In the genomic region with DNA sequence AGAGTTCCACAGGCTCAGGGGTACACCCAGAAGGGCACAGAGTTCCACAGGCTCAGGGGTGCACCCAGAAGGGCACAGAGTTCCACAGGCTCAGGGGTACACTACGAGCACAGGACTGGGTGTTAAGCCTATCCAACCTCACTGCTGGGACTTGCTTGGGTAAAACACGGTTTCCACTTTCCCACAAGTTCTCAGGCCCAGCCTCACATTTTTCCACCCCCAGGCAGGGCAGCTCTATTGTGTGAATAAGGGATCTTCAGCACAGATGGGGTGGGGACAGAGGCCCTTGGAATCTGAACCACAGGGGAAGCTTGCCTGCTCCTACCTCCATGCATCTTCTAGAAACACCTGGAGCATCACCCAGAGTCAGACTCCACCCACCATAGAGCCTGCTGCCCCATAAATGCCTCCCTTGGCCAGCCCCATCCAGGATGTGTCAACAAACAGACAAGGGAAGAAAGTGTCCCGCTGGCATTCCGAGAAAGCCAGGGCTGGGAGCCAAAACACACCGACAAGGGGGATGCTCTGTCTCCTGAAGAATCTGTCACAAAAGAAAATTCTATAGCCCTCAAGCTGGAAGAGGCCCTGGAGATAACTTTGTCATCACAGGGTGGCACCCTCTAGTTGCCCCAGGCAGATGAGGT, we compare ENCODE assay signal across 20 cellular contexts. TPM values are rescaled to one million over a fixed set of nuclear protein-coding genes. Genes with fewer than 3 reads are reported as not detected.
DNase-seq lines count a peak whose midpoint lies in the region; TF ChIP-seq lines count a peak whose summit lies in the region.
"Had no signal": no experiment of that assay in that cellular context is flagged by ENCODE, and none has a peak within 500 bp of the region (broad histone marks: within the 10 kb centered on the region; RNA-seq: fewer than 3 reads in every experiment).

No MANE protein-coding gene starts in this region.

- H3K36me3 Mint-ChIP-seq in MCF 10A (ENCODE audit: insufficient read depth, unreplicated experiment) (no peaks in the 10 kb centered on the region), neural progenitor cell (no peaks in the 10 kb centered on the region)

- H4K20me1 ChIP-seq in neural progenitor cell (ENCODE audit: low read depth) = no peaks in the 10 kb centered on the region

- DNase-seq in DMS153 (lab: John Stamatoyannopoulos, UW) (peak; percentile 31), DMS153 treated with DMSO at 0.1 percent for 48 hours (lab: John Stamatoyannopoulos, UW; ENCODE audit: unreplicated experiment) (no peak), breast epithelium (ENCODE audit: low spot score in 2 of 2) (peak; percentile 64 to 93), MCF 10A (ENCODE audit: unreplicated experiment) (no peak), esophagus muscularis mucosa (ENCODE audit: extremely low spot score) (peak; percentile 75), vagina (ENCODE audit: extremely low spot score in 2 of 2) (peak; percentile 62 to 82), NCI-H510A (lab: John Stamatoyannopoulos, UW) (no peak), neural progenitor cell (ENCODE audit: low spot score) (no peak)
- DNase-seq: activated gamma-delta T cell, DMS 273 treated with DMSO at 0.1 percent for 48 hours, head of caudate nucleus, Karpas-422, NCI-H1105, spleen, testis, WERI-Rb-1 had no signal

- TF ChIP-seq POLR2A in breast epithelium (IDR thresholded peaks at IDR 0.05) = no peak
- no peak for TF ChIP-seq POLR2A in esophagus muscularis mucosa (IDR thresholded peaks at IDR 0.05; ENCODE audit: low read depth)
- no peak for TF ChIP-seq POLR2A in vagina (IDR thresholded peaks at IDR 0.05)

- intact Hi-C loops in breast epithelium (cut with DNase I; ENCODE audit: low total_unique reads) (no loop called here), MCF 10A (cut with micrococcal nuclease) (no loop called here), esophagus muscularis mucosa (cut with DNase I) (no loop called here), vagina (cut with DNase I) (no loop called here)

- H3K4me1 ChIP-seq in breast epithelium (no peaks in the 10 kb centered on the region), esophagus muscularis mucosa (peaks cover 9 to 31% (median 10%) of the 10 kb centered on the region in 4 donors), vagina (peaks cover 12% of the 10 kb centered on the region), neural progenitor cell (no peaks in the 10 kb centered on the region)

- H3K27me3 ChIP-seq in breast epithelium = no peaks in the 10 kb centered on the region
- H3K27me3 ChIP-seq in esophagus muscularis mucosa = peaks cover 0 to 16% (median 3%) of the 10 kb centered on the region in 4 donors
- no peaks in the 10 kb centered on the region for H3K27me3 ChIP-seq in vagina
- peaks cover 15% of the 10 kb centered on the region for H3K27me3 ChIP-seq in neural progenitor cell
- H3K27me3 ChIP-seq: spleen, testis had no signal

- H3K27ac ChIP-seq in breast epithelium (peak overlapping the region; percentile 80 to 90), esophagus muscularis mucosa (replicated peaks in 1 of 4) (no peak overlapping the region), vagina (no peak overlapping the region), neural progenitor cell (no peak overlapping the region)
- H3K27ac ChIP-seq: 22Rv1, RWPE1, testis, WERI-Rb-1 had no signal

- H3K4me3 ChIP-seq in breast epithelium (no peak overlapping the region), esophagus muscularis mucosa (no peak overlapping the region), vagina (no peak overlapping the region), neural progenitor cell (no peak overlapping the region)
- H3K4me3 ChIP-seq: spleen, testis had no signal

- H2AFZ ChIP-seq in neural progenitor cell (replicated peaks) = no peak overlapping the region

- H3K4me1 Mint-ChIP-seq in MCF 10A (ENCODE audit: insufficient read depth, unreplicated experiment) = no peaks in the 10 kb centered on the region
- peaks cover 6% of the 10 kb centered on the region for H3K4me1 Mint-ChIP-seq in neural progenitor cell

- H3F3A ChIP-seq in neural progenitor cell (ENCODE audit: low read depth) = no peaks in the 10 kb centered on the region

- H3K79me2 ChIP-seq in neural progenitor cell (ENCODE audit: low read depth) = no peaks in the 10 kb centered on the region

- no peak overlapping the region for H3K9ac ChIP-seq in neural progenitor cell

- no peak overlapping the region for H3K4me3 Mint-ChIP-seq in MCF 10A (ENCODE audit: unreplicated experiment)
- no peak overlapping the region for H3K4me3 Mint-ChIP-seq in neural progenitor cell
- H3K4me3 Mint-ChIP-seq: B cell, nephron had no signal

- TF ChIP-seq EP300 in esophagus muscularis mucosa (IDR thresholded peaks at IDR 0.05) = no peak

- TF ChIP-seq CTCF in breast epithelium (IDR thresholded peaks at IDR 0.05) (no peak), MCF 10A (IDR thresholded peaks at IDR 0.05; ENCODE audit: unreplicated experiment) (no peak), esophagus muscularis mucosa (IDR thresholded peaks at IDR 0.05) (no peak), vagina (IDR thresholded peaks at IDR 0.05) (no peak), neural progenitor cell (IDR thresholded peaks at IDR 0.05) (no peak)

- no peaks in the 10 kb centered on the region for H3K36me3 ChIP-seq in breast epithelium
- no peaks in the 10 kb centered on the region for H3K36me3 ChIP-seq in esophagus muscularis mucosa
- H3K36me3 ChIP-seq in vagina = no peaks in the 10 kb centered on the region
- no peaks in the 10 kb centered on the region for H3K36me3 ChIP-seq in neural progenitor cell
- H3K36me3 ChIP-seq: WERI-Rb-1 had no signal

- POLR2A ChIA-PET in MCF 10A (lab: Yijun Ruan, JAX) = interaction anchor here (0.7 kb wide), 1 partner anchor 23 kb away, joined by 3 read pairs; no protein-coding TSS in a partner anchor

- no peak overlapping the region for H3K4me2 ChIP-seq in neural progenitor cell

- peaks cover 10% of the 10 kb centered on the region for H3K27me3 Mint-ChIP-seq in MCF 10A (ENCODE audit: insufficient read depth, unreplicated experiment)
- H3K27me3 Mint-ChIP-seq in neural progenitor cell (ENCODE audit: insufficient read depth, low read depth) = peaks cover 10% of the 10 kb centered on the region
- H3K27me3 Mint-ChIP-seq: B cell had no signal

- CTCF ChIA-PET in MCF 10A (lab: Yijun Ruan, JAX) = interaction anchor here (0.7 kb wide), 1 partner anchor 1325 kb away, joined by 3 read pairs; no protein-coding TSS in a partner anchor

- no peaks in the 10 kb centered on the region for H3K9me3 ChIP-seq in breast epithelium
- H3K9me3 ChIP-seq in esophagus muscularis mucosa = peaks cover 0 to 5% (median 0%) of the 10 kb centered on the region in 4 donors
- no peaks in the 10 kb centered on the region for H3K9me3 ChIP-seq in vagina
- no peaks in the 10 kb centered on the region for H3K9me3 ChIP-seq in neural progenitor cell (ENCODE audit: low read depth)
- H3K9me3 ChIP-seq: testis had no signal

- no peak overlapping the region for H3K27ac Mint-ChIP-seq in MCF 10A (ENCODE audit: low read depth, unreplicated experiment)
- no peak overlapping the region for H3K27ac Mint-ChIP-seq in neural progenitor cell
- H3K27ac Mint-ChIP-seq: B cell, nephron had no signal

- no peaks in the 10 kb centered on the region for H3K9me3 Mint-ChIP-seq in MCF 10A (ENCODE audit: unreplicated experiment)
- no peaks in the 10 kb centered on the region for H3K9me3 Mint-ChIP-seq in neural progenitor cell
- H3K9me3 Mint-ChIP-seq: nephron had no signal

- WGBS in esophagus muscularis mucosa = 56% methylated on average over 3 of the region's 5 CpGs

- no TSS peak for BruUV-seq in MCF 10A (replicated peaks; lab: Mats Ljungman, UMichigan)

RNA-seq across cellular contexts. Expression of gene CRACR2A, which starts 4.8 kb away (rescaled TPM):
- total RNA-seq in breast epithelium = 10 to 100 TPM in 2 of 3 donors, 1 to 10 TPM in 1; 5.3 to 17.3 (median 15.1) TPM
- total RNA-seq in MCF 10A (2022) = not detected in 2 replicates
- 1 to 10 TPM; 1.1 to 3.3 (median 2.8) TPM for total RNA-seq in esophagus muscularis mucosa
- 4.4 TPM for total RNA-seq in vagina
- total RNA-seq in neural progenitor cell (ENCODE audit: low replicate concordance) = 0.06 and 1.1 TPM in 2 replicates

Comparison
In these comparisons a context has a peak if more than half of its experiments do, and no peak if none do; other contexts are left out.
1. DNase-seq: peak in DMS153 (single experiment), breast epithelium (2 of 2), esophagus muscularis mucosa (single experiment) and vagina (2 of 2); none in DMS153 treated with DMSO at 0.1 percent for 48 hours (single experiment), MCF 10A (single experiment), NCI-H510A (single experiment) and neural progenitor cell (single experiment).
2. H3K27ac ChIP-seq: peak in breast epithelium (2 of 2); none in esophagus muscularis mucosa (0 of 4), vagina (single experiment) and neural progenitor cell (single experiment).